In genomic region chr22:18730410-18730809, GRCh38 we compare ENCODE assay signal across 8 cellular contexts.
DNase-seq lines count a peak whose midpoint lies in the region; ATAC-seq, FAIRE-seq and TF ChIP-seq lines count a peak whose summit lies in the region.
"Not testable (repeated sequence)": the region's sequence is repeated elsewhere in the genome, so short reads cannot be mapped to it uniquely, and the experiment has no call there.

No MANE protein-coding gene starts in this region.

- not testable (repeated sequence) for H3K27me3 Mint-ChIP-seq in WTC11 (ENCODE audit: low read depth); type B pancreatic cell

- intact Hi-C loops in esophagus muscularis mucosa (cut with DNase I); right lobe of liver (cut with DNase I): not testable (repeated sequence)

- CTCF ChIA-PET in WTC11 (lab: Charles Lee): not testable (repeated sequence)

- ATAC-seq in HG03196 (IDR thresholded peaks at IDR 0.05; ENCODE audit: unreplicated experiment) (peak; percentile 99), right lobe of liver (peak in 2 of 4 donors; percentile 51 to 80)
- ATAC-seq in WTC11: not testable (repeated sequence)

- not testable (repeated sequence) for H3K27ac ChIP-seq in esophagus muscularis mucosa (replicated peaks in 1 of 4); right lobe of liver

- H3K9me3 Mint-ChIP-seq in WTC11, type B pancreatic cell: not testable (repeated sequence)

- TF ChIP-seq POLR2A in esophagus muscularis mucosa (IDR thresholded peaks at IDR 0.05; ENCODE audit: low read depth); right lobe of liver (IDR thresholded peaks at IDR 0.05): not testable (repeated sequence)

- not testable (repeated sequence) for H3K4me1 Mint-ChIP-seq in WTC11; type B pancreatic cell (ENCODE audit: unreplicated experiment)

- not testable (repeated sequence) for TF ChIP-seq CTCF in WTC11 (IDR thresholded peaks at IDR 0.05); esophagus muscularis mucosa (IDR thresholded peaks at IDR 0.05); right lobe of liver (IDR thresholded peaks at IDR 0.05); type B pancreatic cell (conservative IDR thresholded peaks at IDR 0.05)

- H3K27ac Mint-ChIP-seq in WTC11, type B pancreatic cell: not testable (repeated sequence)

- DNase-seq in GM19239 (ENCODE audit: insufficient read length, low spot score): not testable (repeated sequence)
- peak; percentile 69 for DNase-seq in WTC11 (ENCODE audit: low spot score)
- peak; percentile 28 for DNase-seq in activated effector memory CD4-positive, alpha-beta T cell treated with Interleukin-2 at 50 U/mL for 16 hours
- peak; percentile 100 for DNase-seq in esophagus muscularis mucosa (ENCODE audit: extremely low spot score)
- DNase-seq in right lobe of liver: peak; percentile 10 to 94 (median 42)
- peak; percentile 28 to 45 for DNase-seq in stimulated activated CD4-positive, alpha-beta T cell treated with anti-CD3 and anti-CD28 coated beads, Interleukin-12 subunit alpha, Interleukin-12 subunit beta, amount 100 ng/mL, for 24 hours (ENCODE audit: low read depth in 2 of 2)
- peak; percentile 66 for DNase-seq in type B pancreatic cell (ENCODE audit: extremely low spot score, unreplicated experiment)

- H3K4me3 ChIP-seq in esophagus muscularis mucosa, right lobe of liver: not testable (repeated sequence)

- POLR2A ChIA-PET in WTC11 (lab: Charles Lee): not testable (repeated sequence)

- H3K9me3 ChIP-seq in esophagus muscularis mucosa, right lobe of liver: not testable (repeated sequence)

- peak; percentile 100 for FAIRE-seq in GM19239 (lab: Jason Lieb, UNC)

- H3K4me1 ChIP-seq in esophagus muscularis mucosa, right lobe of liver: not testable (repeated sequence)

- not testable (repeated sequence) for H3K36me3 ChIP-seq in esophagus muscularis mucosa, right lobe of liver

- H3K4me3 Mint-ChIP-seq in WTC11, type B pancreatic cell: not testable (repeated sequence)

- H3K27me3 ChIP-seq in esophagus muscularis mucosa, right lobe of liver: not testable (repeated sequence)

- WGBS in esophagus muscularis mucosa: 77% methylated on average over 3 of the region's 3 CpGs
- WGBS in right lobe of liver (ENCODE audit: insufficient coverage, low coverage, low lambda C conversion rate, missing lambda C conversion rate): 71% methylated on average over 3 of the region's 3 CpGs

- TF ChIP-seq EP300 in esophagus muscularis mucosa (IDR thresholded peaks at IDR 0.05): not testable (repeated sequence)

- not testable (repeated sequence) for H3K36me3 Mint-ChIP-seq in WTC11, type B pancreatic cell

TF ChIP-seq in WTC11, 78 proteins besides CTCF, POLR2A, EP300 and RAD21:
- TF ChIP-seq HMGA2 (CRISPR knock-in tag; IDR thresholded peaks at IDR 0.05): peak; percentile 82; the same call in 1 of the 2 replicates
TF ChIP-seq in WTC11: peak in this region for 1; not testable (repeated sequence) for 77.
